ENCODE assay signal across 20 cellular contexts in genomic region chr18:57715073-57715472, GRCh38.
"Had no signal": no experiment of that assay in that cellular context is flagged by ENCODE, and none has a peak within 500 bp of the region (broad histone marks: within the 10 kb centered on the region; RNA-seq: fewer than 3 reads in every experiment).

No MANE protein-coding gene starts in this region.

- DNase-seq: activated CD4-positive, alpha-beta memory T cell treated with anti-CD3 and anti-CD28 coated beads, Interleukin-2, amount 10 ng/mL, durations not matched to agents 7 days and 5 days; activated CD4-positive, alpha-beta T cell treated with anti-CD3 and anti-CD28 coated beads for 36 hours; activated CD4-positive, alpha-beta T cell treated with anti-CD3 and anti-CD28 coated beads, Interleukin-2, amount 50 U/mL, for 1 hour; activated gamma-delta T cell treated with Interleukin-2 at 50 U/mL for 16 hours; activated naive CD4-positive, alpha-beta T cell treated with anti-CD3 and anti-CD28 coated beads, Interleukin-2, amount 10 ng/mL, durations not matched to agents 7 days and 5 days; activated naive CD8-positive, alpha-beta T cell treated with anti-CD3 and anti-CD28 coated beads for 36 hours; activated T-cell treated with anti-CD3 and anti-CD28 coated beads, Interleukin-2, amount 50 U/mL, for 72 hours; Kasumi-1; KBM-7; NCI-H1048; NCI-H1694; NCI-H2029; NCI-H2107; NCI-H2171 treated with DMSO at 0.1 percent for 48 hours; NCI-H345; NCI-H510A treated with DMSO at 0.1 percent for 48 hours; SIG-M5; T-helper 1 cell; WERI-Rb-1 had no signal

- H3K27me3 Mint-ChIP-seq: activated CD4-positive, alpha-beta memory T cell treated with anti-CD3 and anti-CD28 coated beads, Interleukin-2, amount 10 ng/mL, durations not matched to agents 7 days and 5 days; activated CD4-positive, alpha-beta T cell treated with anti-CD3 and anti-CD28 coated beads for 36 hours; activated naive CD4-positive, alpha-beta T cell treated with anti-CD3 and anti-CD28 coated beads, Interleukin-2, amount 10 ng/mL, durations not matched to agents 7 days and 5 days; activated naive CD8-positive, alpha-beta T cell treated with anti-CD3 and anti-CD28 coated beads for 36 hours had no signal

- ATAC-seq: activated CD4-positive, alpha-beta T cell treated with anti-CD3 and anti-CD28 coated beads for 36 hours; activated T-cell treated with anti-CD3 and anti-CD28 coated beads, Interleukin-2, amount 50 U/mL, for 72 hours had no signal

- H3K36me3 Mint-ChIP-seq: activated naive CD4-positive, alpha-beta T cell treated with anti-CD3 and anti-CD28 coated beads, Interleukin-2, amount 10 ng/mL, durations not matched to agents 7 days and 5 days had no signal

- H3K4me1 Mint-ChIP-seq: activated CD4-positive, alpha-beta T cell treated with anti-CD3 and anti-CD28 coated beads for 36 hours had no signal

- H3K27ac ChIP-seq: WERI-Rb-1 had no signal

- H3K4me3 Mint-ChIP-seq: activated CD4-positive, alpha-beta memory T cell treated with anti-CD3 and anti-CD28 coated beads, Interleukin-2, amount 10 ng/mL, durations not matched to agents 7 days and 5 days; activated CD4-positive, alpha-beta T cell treated with anti-CD3 and anti-CD28 coated beads for 36 hours; activated naive CD4-positive, alpha-beta T cell treated with anti-CD3 and anti-CD28 coated beads, Interleukin-2, amount 10 ng/mL, durations not matched to agents 7 days and 5 days; activated naive CD8-positive, alpha-beta T cell treated with anti-CD3 and anti-CD28 coated beads for 36 hours; activated T-cell treated with anti-CD3 and anti-CD28 coated beads, Interleukin-2, amount 50 U/mL, for 72 hours had no signal

- H3K27ac Mint-ChIP-seq: activated CD4-positive, alpha-beta memory T cell treated with anti-CD3 and anti-CD28 coated beads, Interleukin-2, amount 10 ng/mL, durations not matched to agents 7 days and 5 days; activated CD4-positive, alpha-beta T cell treated with anti-CD3 and anti-CD28 coated beads for 36 hours; activated naive CD4-positive, alpha-beta T cell treated with anti-CD3 and anti-CD28 coated beads, Interleukin-2, amount 10 ng/mL, durations not matched to agents 7 days and 5 days; activated naive CD8-positive, alpha-beta T cell treated with anti-CD3 and anti-CD28 coated beads for 36 hours; activated T-helper 2 cell treated with anti-CD3 and anti-CD28 coated beads, Interferon-gamma antibody, Interleukin-2, Interleukin-4, amounts not matched to agents 10 μg/mL and 5 μg/mL and 100 μg/mL, durations not matched to agents 14 hours and 24 hours and 36 hours had no signal

- H3K36me3 ChIP-seq: WERI-Rb-1 had no signal
